Comparison of ENCODE assay signal across 9 cellular contexts in the genomic region with DNA sequence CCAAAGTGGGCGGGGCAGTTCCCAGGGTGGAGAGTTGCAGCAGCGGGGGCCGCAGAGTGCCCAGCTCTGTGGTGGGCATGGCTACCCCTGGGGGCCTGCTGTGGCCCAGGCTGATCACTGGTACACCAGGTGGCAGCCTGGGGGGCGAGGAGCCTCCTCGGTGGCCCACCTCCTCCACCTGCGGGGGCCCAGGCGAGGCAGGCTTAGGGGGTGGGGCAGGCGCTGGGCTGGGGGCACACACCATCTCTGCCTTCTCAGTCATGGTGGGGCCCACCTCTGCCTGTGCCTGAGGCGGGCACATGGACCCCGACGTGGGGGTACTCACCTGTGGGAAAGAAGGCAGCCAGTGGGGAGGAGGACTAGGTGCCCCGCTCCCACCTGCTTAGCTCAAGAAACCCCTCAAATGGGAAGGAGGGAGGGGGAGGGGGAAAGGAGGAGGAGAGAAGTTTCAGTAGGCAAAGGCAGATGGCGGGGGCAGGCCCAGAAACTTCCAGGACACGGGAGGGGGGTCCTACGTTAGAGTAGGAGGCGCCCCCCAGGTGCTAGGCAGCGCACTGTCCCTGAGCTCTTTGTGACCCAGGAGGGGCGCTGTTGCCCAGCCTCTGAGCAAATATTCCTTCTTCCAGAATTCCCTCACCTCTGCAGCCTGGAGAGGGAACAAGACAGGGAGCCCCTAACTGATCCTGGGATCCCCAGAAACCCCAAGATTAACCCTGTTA. TPM values are rescaled to one million over a fixed set of nuclear protein-coding genes. Genes with fewer than 3 reads are reported as not detected.
A peak's percentile ranks its signal among the peaks of the same experiment; 100 is the strongest.
DNase-seq lines count a peak whose midpoint lies in the region; ATAC-seq and TF ChIP-seq lines count a peak whose summit lies in the region.
"Had no signal": no experiment of that assay in that cellular context is flagged by ENCODE, and none has a peak within 500 bp of the region (broad histone marks: within the 10 kb centered on the region; RNA-seq: fewer than 3 reads in every experiment).

No MANE protein-coding gene starts in this region.

- TF ChIP-seq EP300 in stomach (IDR thresholded peaks at IDR 0.05): no peak

- H3K9me3 ChIP-seq in T-helper 17 cell (ENCODE audit: control insufficient read depth, low read length, poor library complexity, severe bottlenecking) (no peaks in the 10 kb centered on the region), stomach (no peaks in the 10 kb centered on the region)

- H3K4me1 ChIP-seq in stomach: peaks cover 52 to 95% (median 73%) of the 10 kb centered on the region in 4 donors

- H3K27me3 ChIP-seq in stomach: peaks cover 0 to 6% (median 0%) of the 10 kb centered on the region in 3 donors

- peak overlapping the region in 4 of 5 donors; percentile 79 to 96 (median 88) for H3K27ac ChIP-seq in stomach

- H3K4me1 Mint-ChIP-seq in T-helper 17 cell: peaks cover 36% of the 10 kb centered on the region

- peaks cover 1% of the 10 kb centered on the region for H3K36me3 Mint-ChIP-seq in T-helper 17 cell (ENCODE audit: low read depth)

- intact Hi-C loops in stomach (cut with DNase I; ENCODE audit: low total_unique reads): no loop called here

- peak overlapping the region; percentile 88 for H3K27ac Mint-ChIP-seq in T-helper 17 cell

- H3K36me3 ChIP-seq in stomach: peaks cover 0 to 9% (median 3%) of the 10 kb centered on the region in 4 donors

- no peak for TF ChIP-seq POLR2A in stomach (IDR thresholded peaks at IDR 0.05)

- peak overlapping the region; percentile 86 for H3K4me3 Mint-ChIP-seq in T-helper 17 cell

- ATAC-seq in T-helper 17 cell: no peak

- H3K27me3 Mint-ChIP-seq in T-helper 17 cell: peaks cover 4% of the 10 kb centered on the region

- peak; percentile 24 for DNase-seq in SIG-M5 treated with dmso at 0.1 percent for 504 hours (lab: John Stamatoyannopoulos, UW; ENCODE audit: unreplicated experiment)
- DNase-seq in SIG-M5 (lab: John Stamatoyannopoulos, UW): no peak
- DNase-seq in T-helper 17 cell: no peak
- no peak for DNase-seq in fibroblast of the aortic adventitia (ENCODE audit: low read depth)
- no peak for DNase-seq in stomach
- DNase-seq in SK-N-DZ (ENCODE audit: low spot score): no peak
- DNase-seq in NK-92 (lab: John Stamatoyannopoulos, UW; ENCODE audit: unreplicated experiment): no peak
- no peak for DNase-seq in AG08396 (ENCODE audit: low spot score)
- DNase-seq: glutamatergic neuron had no signal

- H3K4me3 ChIP-seq in fibroblast of the aortic adventitia (ENCODE audit: low read depth, low read length) (no peak overlapping the region), stomach (peak overlapping the region in 3 of 4 donors; percentile 39 to 53 (median 44))

- WGBS in stomach, 5 donors: 58 to 78% (median 72%) methylated on average over 14 to 18 of the region's 18 CpGs

- peak; percentile 17 for TF ChIP-seq CTCF in fibroblast of the aortic adventitia (IDR thresholded peaks at IDR 0.05; ENCODE audit: insufficient read depth, low read length)
- no peak for TF ChIP-seq CTCF in stomach (IDR thresholded peaks at IDR 0.05)

RNA-seq across cellular contexts. Expression of gene LYL1, which starts 1.6 kb away (rescaled TPM):
- total RNA-seq in T-helper 17 cell (10 to 100 TPM in 1 of 2 donors, 1 to 10 TPM in 1; 6.9 to 17.9 TPM), fibroblast of the aortic adventitia (ENCODE audit: low replicate concordance) (0.63 and 1.4 TPM in 2 replicates), stomach (10 to 100 TPM in 2 of 5 donors, 1 to 10 TPM in 2, not detected in 1; 1.3 to 19.3 (median 7.6) TPM)
- 1 to 10 TPM; 4.1 to 5.5 (median 5.0) TPM for polyA plus RNA-seq in stomach
- polyA plus RNA-seq in SK-N-DZ (2014; cell fraction: cytosol; rRNA removed): 9.6 and 14.0 TPM in 2 replicates
- 12.2 and 12.8 TPM in 2 replicates for polyA plus RNA-seq in SK-N-DZ (2014; cell fraction: nucleus; rRNA removed)

RNA-seq across cellular contexts. Expression of gene TRMT1, which starts 15.5 kb away (rescaled TPM):
- total RNA-seq in T-helper 17 cell (10 to 100 TPM; 60.3 to 72.3 TPM), fibroblast of the aortic adventitia (ENCODE audit: low replicate concordance) (19.2 and 23.9 TPM in 2 replicates), stomach (100 to 1,000 TPM in 1 of 5 donors, 10 to 100 TPM in 4; 29.6 to 373 (median 36.5) TPM)
- 10 to 100 TPM; 64.7 to 88.2 (median 77.9) TPM for polyA plus RNA-seq in stomach
- polyA plus RNA-seq in SK-N-DZ (2014; cell fraction: cytosol; rRNA removed): 51.1 and 87.6 TPM in 2 replicates
- polyA plus RNA-seq in SK-N-DZ (2014; cell fraction: nucleus; rRNA removed): 354 and 363 TPM in 2 replicates

RNA-seq across cellular contexts. Expression of gene NACC1, which starts 17.0 kb away (rescaled TPM):
- total RNA-seq in T-helper 17 cell (10 to 100 TPM; 23.1 to 26.4 TPM), fibroblast of the aortic adventitia (ENCODE audit: low replicate concordance) (11.5 and 51.2 TPM in 2 replicates), stomach (100 to 1,000 TPM in 1 of 5 donors, 10 to 100 TPM in 4; 10.1 to 122 (median 26.3) TPM)
- polyA plus RNA-seq in stomach: 10 to 100 TPM in 1 of 3 donors, 1 to 10 TPM in 2; 6.9 to 26.2 (median 9.5) TPM
- polyA plus RNA-seq in SK-N-DZ (2014; cell fraction: cytosol; rRNA removed): 22.5 and 35.9 TPM in 2 replicates
- 20.5 and 25.4 TPM in 2 replicates for polyA plus RNA-seq in SK-N-DZ (2014; cell fraction: nucleus; rRNA removed)

RNA-seq across cellular contexts. Expression of gene STX10, which starts 49.1 kb away (rescaled TPM):
- total RNA-seq in T-helper 17 cell (10 to 100 TPM; 33.5 TPM), fibroblast of the aortic adventitia (ENCODE audit: low replicate concordance) (62.7 and 122 TPM in 2 replicates), stomach (100 to 1,000 TPM in 3 of 5 donors, 10 to 100 TPM in 2; 20.4 to 942 (median 117) TPM)
- 100 to 1,000 TPM in 1 of 3 donors, 10 to 100 TPM in 2; 74.8 to 114 (median 94.7) TPM for polyA plus RNA-seq in stomach
- 88.3 and 135 TPM in 2 replicates for polyA plus RNA-seq in SK-N-DZ (2014; cell fraction: cytosol; rRNA removed)
- polyA plus RNA-seq in SK-N-DZ (2014; cell fraction: nucleus; rRNA removed): 230 and 272 TPM in 2 replicates

RNA-seq across cellular contexts. Expression of gene IER2, which starts 49.2 kb away (rescaled TPM):
- total RNA-seq in T-helper 17 cell (100 to 1,000 TPM; 376 to 523 TPM), fibroblast of the aortic adventitia (ENCODE audit: low replicate concordance) (20.3 and 43.5 TPM in 2 replicates), stomach (100 to 1,000 TPM in 3 of 5 donors, 10 to 100 TPM in 2; 32.3 to 421 (median 150) TPM)
- 10 to 100 TPM; 64.3 to 87.2 (median 64.6) TPM for polyA plus RNA-seq in stomach
- 22.6 and 22.7 TPM in 2 replicates for polyA plus RNA-seq in SK-N-DZ (2014; cell fraction: cytosol; rRNA removed)
- polyA plus RNA-seq in SK-N-DZ (2014; cell fraction: nucleus; rRNA removed): 27.7 and 36.1 TPM in 2 replicates
